Comparison of ENCODE assay signal across 20 cellular contexts in the genomic region with DNA sequence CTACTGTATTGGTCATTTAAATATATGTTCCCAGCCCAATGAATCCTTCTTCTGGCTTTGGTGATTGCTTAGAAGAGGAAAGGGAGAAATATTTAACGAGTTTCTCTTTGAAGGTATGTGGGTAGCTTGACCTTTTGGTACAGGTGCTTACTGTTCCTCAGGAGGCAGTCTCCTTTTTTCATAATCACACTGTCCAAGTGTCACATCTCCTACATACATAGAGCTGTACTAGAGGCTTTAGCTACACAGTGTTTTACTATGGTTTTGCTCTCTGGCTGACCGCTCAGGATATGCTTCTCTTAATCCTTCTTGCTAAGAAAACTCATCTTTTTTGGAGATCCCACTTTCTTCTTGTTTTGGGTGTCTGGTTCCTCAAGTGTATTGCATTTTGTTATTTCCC. TPM values are rescaled to one million over a fixed set of nuclear protein-coding genes. Genes with fewer than 3 reads are reported as not detected.
DNase-seq lines count a peak whose midpoint lies in the region; ATAC-seq, FAIRE-seq and TF ChIP-seq lines count a peak whose summit lies in the region.
"Had no signal": no experiment of that assay in that cellular context is flagged by ENCODE, and none has a peak within 500 bp of the region (broad histone marks: within the 10 kb centered on the region; RNA-seq: fewer than 3 reads in every experiment).

No MANE protein-coding gene starts in this region.

- H3K27ac Mint-ChIP-seq in natural killer cell (peak overlapping the region; percentile 51 to 60), type B pancreatic cell (peak overlapping the region; percentile 62), endodermal cell (no peak overlapping the region)
- H3K27ac Mint-ChIP-seq in natural killer cell treated with Interleukin-12 subunit alpha and Interleukin-12 subunit beta and Interleukin-15 and Interleukin-18, amount 100 ng/mL, for 72 hours: peak overlapping the region in 1 of 2 donors; percentile 28
- H3K27ac Mint-ChIP-seq: activated CD4-positive, alpha-beta T cell treated with anti-CD3 and anti-CD28 coated beads, Interleukin-2, amount 10 ng/mL, durations not matched to agents 7 days and 5 days; B cell had no signal

- H3K4me2 ChIP-seq in OCI-LY7 (ENCODE audit: low read length): peak overlapping the region; percentile 38; the same call in 1 of the 2 replicates
- H3K4me2 ChIP-seq: KMS-11 had no signal

- H3K27me3 ChIP-seq in endodermal cell (ENCODE audit: control insufficient read depth, insufficient read depth, low read length, poor library complexity, severe bottlenecking): no peaks in the 10 kb centered on the region

- peaks cover 49% of the 10 kb centered on the region for H3K36me3 ChIP-seq in OCI-LY7 (ENCODE audit: insufficient read depth, low read length)
- peaks cover 35% of the 10 kb centered on the region for H3K36me3 ChIP-seq in endodermal cell (ENCODE audit: control insufficient read depth, insufficient read depth, low read length)
- H3K36me3 ChIP-seq: thoracic aorta had no signal

- H3K79me2 ChIP-seq in OCI-LY7 (ENCODE audit: insufficient read depth, low read depth, low read length): peaks cover 100% of the 10 kb centered on the region

- peaks cover 87% of the 10 kb centered on the region for H3K4me1 ChIP-seq in OCI-LY7 (ENCODE audit: insufficient read depth, low read length, poor library complexity, severe bottlenecking)
- no peaks in the 10 kb centered on the region for H3K4me1 ChIP-seq in endodermal cell (ENCODE audit: control insufficient read depth, insufficient read depth, low read length)

- peaks cover 54% of the 10 kb centered on the region for H4K20me1 ChIP-seq in OCI-LY7 (ENCODE audit: insufficient read depth, low read length)

- H3K9ac ChIP-seq in endodermal cell (ENCODE audit: extremely low read depth, low read length, poor library complexity, severe bottlenecking): no peak overlapping the region
- H3K9ac ChIP-seq: KMS-11 had no signal

- H3K9me3 ChIP-seq in OCI-LY7 (ENCODE audit: low read length): no peaks in the 10 kb centered on the region
- H3K9me3 ChIP-seq in endodermal cell (ENCODE audit: control insufficient read depth, low read length): peaks cover 8% of the 10 kb centered on the region
- H3K9me3 ChIP-seq: mucosa of descending colon, thoracic aorta had no signal

- H3K27ac ChIP-seq in OCI-LY7 (ENCODE audit: low read depth, low read length, poor library complexity, severe bottlenecking): no peak overlapping the region
- no peak overlapping the region for H3K27ac ChIP-seq in endodermal cell (ENCODE audit: low read depth, low read length)
- H3K27ac ChIP-seq: KMS-11, thoracic aorta had no signal

- H3K9me2 ChIP-seq in OCI-LY7 (ENCODE audit: insufficient read depth, low read length): no peaks in the 10 kb centered on the region

- H3K4me3 Mint-ChIP-seq in natural killer cell (peak overlapping the region; percentile 23), type B pancreatic cell (peak overlapping the region; percentile 16), endodermal cell (no peak overlapping the region)
- no peak overlapping the region for H3K4me3 Mint-ChIP-seq in natural killer cell treated with Interleukin-12 subunit alpha and Interleukin-12 subunit beta and Interleukin-15 and Interleukin-18, amount 100 ng/mL, for 72 hours
- H3K4me3 Mint-ChIP-seq: activated CD4-positive, alpha-beta T cell treated with anti-CD3 and anti-CD28 coated beads, Interleukin-2, amount 10 ng/mL, durations not matched to agents 7 days and 5 days; B cell had no signal

- FAIRE-seq in GM19239 (lab: Jason Lieb, UNC): no peak
- FAIRE-seq: small intestine had no signal

- no peak overlapping the region for H2AFZ ChIP-seq in OCI-LY7 (ENCODE audit: low read length)

- intact Hi-C loops in natural killer cell (cut with micrococcal nuclease) (no loop called here), OCI-LY7 (cut with micrococcal nuclease; ENCODE audit: unreplicated experiment) (no loop called here), left colon (cut with DNase I, micrococcal nuclease) (no loop called here)

- TF ChIP-seq CTCF in natural killer cell (IDR thresholded peaks at IDR 0.05): no peak
- no peak for TF ChIP-seq CTCF in OCI-LY7 (conservative IDR thresholded peaks at IDR 0.05; ENCODE audit: low read length)
- no peak for TF ChIP-seq CTCF in type B pancreatic cell (conservative IDR thresholded peaks at IDR 0.05)
- TF ChIP-seq CTCF in endodermal cell (conservative IDR thresholded peaks at IDR 0.05): no peak

- ATAC-seq in natural killer cell: peak in 1 of 3 donors; percentile 35
- ATAC-seq in natural killer cell treated with Interleukin-12 subunit alpha and Interleukin-12 subunit beta and Interleukin-15 and Interleukin-18, amount 100 ng/mL, for 72 hours: no peak
- peak; percentile 21 for ATAC-seq in left colon
- ATAC-seq: mucosa of descending colon had no signal

- CTCF ChIA-PET in OCI-LY7 (lab: Charles Lee; ENCODE audit: unreplicated experiment): no interaction called here

- POLR2A ChIA-PET in OCI-LY7 (lab: Charles Lee): interaction anchor here (0.7 to 0.9 kb wide), 2 partner anchors 34 to 127 kb away, joined by 3 read pairs; no protein-coding TSS in a partner anchor

- no TSS peak for BruUV-seq in OCI-LY7 (replicated peaks; lab: Mats Ljungman, UMichigan)

- H3K27me3 Mint-ChIP-seq in natural killer cell (ENCODE audit: low read depth in 2 of 2) (no peaks in the 10 kb centered on the region), type B pancreatic cell (no peaks in the 10 kb centered on the region), endodermal cell (ENCODE audit: insufficient read depth) (no peaks in the 10 kb centered on the region)
- no peaks in the 10 kb centered on the region for H3K27me3 Mint-ChIP-seq in natural killer cell treated with Interleukin-12 subunit alpha and Interleukin-12 subunit beta and Interleukin-15 and Interleukin-18, amount 100 ng/mL, for 72 hours
- H3K27me3 Mint-ChIP-seq: activated CD4-positive, alpha-beta T cell treated with anti-CD3 and anti-CD28 coated beads, Interleukin-2, amount 10 ng/mL, durations not matched to agents 7 days and 5 days; B cell had no signal

- H3K9me3 Mint-ChIP-seq in natural killer cell (no peaks in the 10 kb centered on the region), type B pancreatic cell (peaks cover 4% of the 10 kb centered on the region), endodermal cell (peaks cover 6% of the 10 kb centered on the region)
- H3K9me3 Mint-ChIP-seq in natural killer cell treated with Interleukin-12 subunit alpha and Interleukin-12 subunit beta and Interleukin-15 and Interleukin-18, amount 100 ng/mL, for 72 hours: no peaks in the 10 kb centered on the region

- no peak overlapping the region for H3K4me3 ChIP-seq in OCI-LY7 (ENCODE audit: low read depth, low read length, poor library complexity, severe bottlenecking)
- H3K4me3 ChIP-seq in endodermal cell (ENCODE audit: low read length): no peak overlapping the region
- H3K4me3 ChIP-seq: mucosa of descending colon, thoracic aorta had no signal

- H3K4me1 Mint-ChIP-seq in natural killer cell: peaks cover 83 to 87% of the 10 kb centered on the region in 2 donors
- H3K4me1 Mint-ChIP-seq in natural killer cell treated with Interleukin-12 subunit alpha and Interleukin-12 subunit beta and Interleukin-15 and Interleukin-18, amount 100 ng/mL, for 72 hours (ENCODE audit: low read depth in 2 of 2): peaks cover 55 to 70% of the 10 kb centered on the region in 2 donors
- H3K4me1 Mint-ChIP-seq in type B pancreatic cell (ENCODE audit: unreplicated experiment): peaks cover 26% of the 10 kb centered on the region
- H3K4me1 Mint-ChIP-seq in endodermal cell: peaks cover 36% of the 10 kb centered on the region

- DNase-seq in natural killer cell (no peak), OCI-LY7 (ENCODE audit: low spot score) (peak; percentile 20), left colon (no peak), type B pancreatic cell (ENCODE audit: extremely low spot score, unreplicated experiment) (no peak), endodermal cell (no peak), GM19239 (ENCODE audit: insufficient read length, low spot score) (no peak), kidney glomerular epithelial cell (lab: John Stamatoyannopoulos, UW) (no peak)
- no peak for DNase-seq in natural killer cell treated with Interleukin-12 subunit alpha and Interleukin-12 subunit beta and Interleukin-15 and Interleukin-18, amount 100 ng/mL, for 72 hours (ENCODE audit: low spot score)
- DNase-seq: activated CD4-positive, alpha-beta T cell treated with anti-CD3 and anti-CD28 coated beads, Interleukin-2, amount 10 ng/mL, durations not matched to agents 7 days and 5 days; cerebellar nuclear complex; mucosa of descending colon; NCI-H1092 treated with DMSO at 0.1 percent for 48 hours; NCI-H526; OCI-M1; small intestine; stimulated activated CD4-positive, alpha-beta T cell treated with anti-CD3 and anti-CD28 coated beads, Interleukin-4, amount 100 ng/mL, for 4 hours; stimulated activated CD8-positive, alpha-beta memory T cell treated with anti-CD3 and anti-CD28 coated beads, Interleukin-4, amount 100 ng/mL, for 48 hours had no signal

- WGBS in endodermal cell (ENCODE audit: insufficient coverage in 1 of 2, insufficient read length in 1 of 2), 2 experiments: 78 to 84% methylated on average over 1 to 2 of the region's 2 CpGs

- H3K36me3 Mint-ChIP-seq in natural killer cell (no peaks in the 10 kb centered on the region), type B pancreatic cell (peaks cover 47% of the 10 kb centered on the region), endodermal cell (ENCODE audit: low read depth) (peaks cover 44% of the 10 kb centered on the region)
- peaks cover 12% of the 10 kb centered on the region for H3K36me3 Mint-ChIP-seq in natural killer cell treated with Interleukin-12 subunit alpha and Interleukin-12 subunit beta and Interleukin-15 and Interleukin-18, amount 100 ng/mL, for 72 hours

RNA-seq across cellular contexts. Expression of a gene that starts 6.9 kb away (rescaled TPM):
- 100 to 1,000 TPM; 153 to 171 (median 166) TPM for total RNA-seq in natural killer cell
- total RNA-seq in natural killer cell treated with Interleukin-12 subunit alpha and Interleukin-12 subunit beta and Interleukin-15 and Interleukin-18, amount 100 ng/mL, for 72 hours: 10 to 100 TPM; 53.4 to 61.2 TPM
- total RNA-seq in OCI-LY7 (2014; rRNA removed; shearing (Covaris generic)): 81.8 and 84.5 TPM in 2 replicates
- total RNA-seq in OCI-LY7 (2022): 132 and 163 TPM in 2 replicates
- 100 to 1,000 TPM in 1 of 2 donors, 10 to 100 TPM in 1; 98.1 to 136 TPM for total RNA-seq in left colon
- total RNA-seq in type B pancreatic cell (ENCODE audit: low replicate concordance): 57.5 and 60.2 TPM in 2 replicates
- total RNA-seq in endodermal cell: 10 to 100 TPM; 51.8 to 54.4 TPM
- polyA plus RNA-seq in endodermal cell (2013, experiment 1 of 2): 35.9 TPM
- polyA plus RNA-seq in endodermal cell (2013, experiment 2 of 2): 38.4 TPM

Comparison
In these comparisons a context has a peak if more than half of its experiments do, and no peak if none do; other contexts are left out.
1. H3K4me3 Mint-ChIP-seq: peak in natural killer cell (single experiment) and type B pancreatic cell (single experiment); none in natural killer cell treated with Interleukin-12 subunit alpha and Interleukin-12 subunit beta and Interleukin-15 and Interleukin-18, amount 100 ng/mL, for 72 hours (single experiment) and endodermal cell (single experiment).